ENCODE assay signal across 1 cellular context in the genomic region with DNA sequence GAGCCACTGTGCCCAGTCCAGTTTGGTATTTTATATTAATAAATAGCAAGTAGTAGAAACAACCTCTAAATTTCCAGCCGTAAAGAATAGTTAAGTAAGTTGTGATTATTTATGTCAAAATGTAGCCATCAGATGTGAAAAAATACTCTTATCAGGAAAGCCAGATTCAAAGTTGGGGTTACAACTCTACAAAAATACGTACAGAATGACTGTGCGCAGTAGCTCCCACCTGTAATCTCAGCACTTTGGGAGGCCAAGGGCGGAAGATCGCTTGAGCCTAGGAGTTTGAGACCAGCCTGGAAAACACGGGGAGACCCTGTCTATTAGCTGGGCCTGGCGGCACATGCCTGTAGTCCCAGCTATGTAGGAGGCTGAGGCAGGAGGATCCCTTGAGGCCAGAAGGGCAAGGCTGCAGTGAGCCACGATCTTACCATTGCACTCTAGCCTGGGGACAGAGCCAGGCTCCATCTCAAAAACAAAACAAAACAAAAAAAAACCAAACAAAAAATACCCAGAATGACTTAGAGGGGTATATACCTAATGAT.
TF ChIP-seq lines count a peak whose summit lies in the region.

No MANE protein-coding gene starts in this region.

TF ChIP-seq in HCT116, 20 proteins besides CTCF, POLR2A, EP300 and RAD21:
- TF ChIP-seq EGR1 (IDR thresholded peaks at IDR 0.05; ENCODE audit: low read depth) (no peak), YY1 (IDR thresholded peaks at IDR 0.05; ENCODE audit: extremely low read depth, insufficient replicate concordance, low read depth, low read length) (no peak), EZH2phosphoT487 (IDR thresholded peaks at IDR 0.05; ENCODE audit: borderline replicate concordance) (no peak)
